ENCODE assay signal across 19 cellular contexts in genomic region chr19:17957887-17958286, GRCh38. TPM values are rescaled to one million over a fixed set of nuclear protein-coding genes. Genes with fewer than 3 reads are reported as not detected.
DNase-seq lines count a peak whose midpoint lies in the region; ATAC-seq and TF ChIP-seq lines count a peak whose summit lies in the region.
"Had no signal": no experiment of that assay in that cellular context is flagged by ENCODE, and none has a peak within 500 bp of the region (broad histone marks: within the 10 kb centered on the region; RNA-seq: fewer than 3 reads in every experiment).

No MANE protein-coding gene starts in this region.

- H2AK5ac ChIP-seq in neuronal stem cell (ENCODE audit: low read depth, low read length), result peak overlapping the region; percentile 60

- H3K27me3 ChIP-seq in SK-N-SH (ENCODE audit: insufficient read depth) (peaks cover 23% of the 10 kb centered on the region), neuronal stem cell (ENCODE audit: control insufficient read depth in 3 of 3, insufficient read depth in 3 of 3, low read depth in 1 of 3, low read length in 3 of 3) (peaks cover 8 to 15% (median 9%) of the 10 kb centered on the region in 3 experiments), MG63 (peaks cover 38% of the 10 kb centered on the region)

- H4K20me1 ChIP-seq in SK-N-SH (ENCODE audit: insufficient read depth), result no peaks in the 10 kb centered on the region

- H3K9me2 ChIP-seq in SK-N-SH, result no peaks in the 10 kb centered on the region

- no peaks in the 10 kb centered on the region for H3K79me2 ChIP-seq in SK-N-SH (ENCODE audit: insufficient read depth)

- H3K23ac ChIP-seq in neuronal stem cell (ENCODE audit: low read depth, low read length, poor library complexity), result peak overlapping the region; percentile 8

- H3K4me3 ChIP-seq in SK-N-SH (ENCODE audit: low read depth in 2 of 2, low read length in 1 of 2) (no peak overlapping the region), HEK293 (ENCODE audit: low read depth, low read length) (no peak overlapping the region), neuronal stem cell (ENCODE audit: low read length in 2 of 2) (no peak overlapping the region), MG63 (no peak overlapping the region)
- H3K4me3 ChIP-seq: BLaER1 treated with 17β-estradiol and CSF1 and Interleukin-3, amounts not matched to agents 10 nM and 100 nM had no signal

- H3K4me1 ChIP-seq in SK-N-SH (ENCODE audit: control insufficient read depth in 1 of 2, insufficient read depth in 2 of 2, low read depth in 1 of 2, low read length in 1 of 2) (no peaks in the 10 kb centered on the region), HEK293 (ENCODE audit: control insufficient read depth, insufficient read depth, low read length) (no peaks in the 10 kb centered on the region), neuronal stem cell (ENCODE audit: control insufficient read depth in 2 of 2, insufficient read depth in 1 of 2, low read depth in 1 of 2, low read length in 2 of 2) (peaks cover 4 to 8% of the 10 kb centered on the region in 2 donors)
- H3K4me1 ChIP-seq: BE2C had no signal

- no peak overlapping the region for H3K4ac ChIP-seq in neuronal stem cell (ENCODE audit: low read length)

- TF ChIP-seq CTCF in SK-N-SH (IDR thresholded peaks at IDR 0.05) (no peak), HEK293 (tag by site-specific recombination; IDR thresholded peaks at IDR 0.05) (no peak)

- ATAC-seq in SK-N-SH treated with all-trans-retinoic acid at 6 μM for 48 hours, result no peak

- peak overlapping the region; percentile 55 for H2BK5ac ChIP-seq in neuronal stem cell (ENCODE audit: low read length)

- H2AFZ ChIP-seq in SK-N-SH (ENCODE audit: low read depth) (no peak overlapping the region), neuronal stem cell (ENCODE audit: low read length) (no peak overlapping the region)

- CTCF ChIA-PET in SK-N-SH (lab: Yijun Ruan, JAX), result interaction anchor here (0.6 to 3.4 kb wide), 5 partner anchors 9 to 70 kb away, joined by 3 to 11 read pairs (median 4); partner anchors contain the start of gene KCNN1
- CTCF ChIA-PET in HEK293 (lab: Yijun Ruan, JAX), result interaction anchor here (0.7 to 1.2 kb wide), 3 partner anchors 19 to 218 kb away, joined by 3 to 5 read pairs (median 4); no protein-coding TSS in a partner anchor

- no peak for TF ChIP-seq EP300 in SK-N-SH (IDR thresholded peaks at IDR 0.05; ENCODE audit: borderline replicate concordance in 1 of 2, low read depth in 1 of 2, low read length in 1 of 2)

- no peak overlapping the region for H2BK12ac ChIP-seq in neuronal stem cell (ENCODE audit: low read length)

- H3K4me2 ChIP-seq in SK-N-SH (no peak overlapping the region), neuronal stem cell (ENCODE audit: insufficient read depth, low read length, poor library complexity, severe bottlenecking) (no peak overlapping the region)
- H3K4me2 ChIP-seq: BLaER1 treated with 17β-estradiol and CSF1 and Interleukin-3, amounts not matched to agents 10 nM and 100 nM had no signal

- H3K9ac ChIP-seq in SK-N-SH (no peak overlapping the region), neuronal stem cell (ENCODE audit: low read depth, low read length, poor library complexity) (no peak overlapping the region)
- H3K9ac ChIP-seq: BLaER1 treated with 17β-estradiol and CSF1 and Interleukin-3, amounts not matched to agents 10 nM and 100 nM had no signal

- POLR2A ChIA-PET in SK-N-SH (lab: Yijun Ruan, JAX) (no interaction called here), HEK293 (lab: Yijun Ruan, JAX) (interaction anchor here (0.6 kb wide), 1 partner anchor 245 kb away, joined by 4 read pairs; no protein-coding TSS in a partner anchor)

- no peak overlapping the region for H4K91ac ChIP-seq in neuronal stem cell (ENCODE audit: low read depth, low read length, poor library complexity)

- H3K36me3 ChIP-seq in SK-N-SH (replicated peaks in 1 of 2; ENCODE audit: control insufficient read depth in 1 of 2, insufficient read depth in 2 of 2, low read length in 1 of 2) (no peaks in the 10 kb centered on the region), HEK293 (ENCODE audit: control insufficient read depth in 2 of 2, insufficient read depth in 1 of 2, low read length in 2 of 2) (no peaks in the 10 kb centered on the region), neuronal stem cell (replicated peaks in 1 of 2; ENCODE audit: control insufficient read depth in 2 of 2, insufficient read depth in 2 of 2, low read length in 2 of 2) (no peaks in the 10 kb centered on the region), MG63 (no peaks in the 10 kb centered on the region)
- H3K36me3 ChIP-seq: BE2C; BLaER1 treated with 17β-estradiol and CSF1 and Interleukin-3, amounts not matched to agents 10 nM and 100 nM had no signal

- TF ChIP-seq RAD21 in SK-N-SH (IDR thresholded peaks at IDR 0.05; ENCODE audit: low read length), result no peak

- H3K9me3 ChIP-seq in SK-N-SH (no peaks in the 10 kb centered on the region), HEK293 (ENCODE audit: control insufficient read depth, insufficient read depth, low read depth, low read length) (no peaks in the 10 kb centered on the region), neuronal stem cell (replicated peaks in 1 of 2; ENCODE audit: control insufficient read depth in 2 of 2, insufficient read depth in 1 of 2, low read depth in 1 of 2, low read length in 2 of 2) (no peaks in the 10 kb centered on the region), MG63 (no peaks in the 10 kb centered on the region)
- H3K9me3 ChIP-seq: BE2C; BLaER1 treated with 17β-estradiol and CSF1 and Interleukin-3, amounts not matched to agents 10 nM and 100 nM had no signal

- no peaks in the 10 kb centered on the region for H3F3A ChIP-seq in SK-N-SH (replicated peaks; ENCODE audit: insufficient read depth)

- no peak overlapping the region for H2BK120ac ChIP-seq in neuronal stem cell (ENCODE audit: low read depth, low read length)

- no peaks in the 10 kb centered on the region for H3K79me1 ChIP-seq in neuronal stem cell (ENCODE audit: low read depth, low read length)

- DNase-seq in SK-N-SH (no peak), neuronal stem cell (ENCODE audit: low spot score) (no peak), MG63 (no peak), C1 segment of cervical spinal cord (lab: John Stamatoyannopoulos, UW) (no peak)
- DNase-seq: ACHN; AML-193; BE2C; Calu3; CD4-positive, alpha-beta memory T cell; COR-L47; DMS153; DND-41; GOT3; H7; HCEC 1CT had no signal

- H3K14ac ChIP-seq in neuronal stem cell (ENCODE audit: low read length), result no peak overlapping the region

- H4K8ac ChIP-seq in neuronal stem cell (ENCODE audit: low read depth, low read length), result no peak overlapping the region

- H3K27ac ChIP-seq in SK-N-SH (ENCODE audit: low read depth in 2 of 2, low read length in 1 of 2), result no peak overlapping the region
- H3K27ac ChIP-seq in HEK293 (ENCODE audit: extremely low read depth, low read depth, low read length), result no peak overlapping the region
- H3K27ac ChIP-seq in neuronal stem cell (replicated peaks; ENCODE audit: low read length), result no peak overlapping the region
- H3K27ac ChIP-seq: 22Rv1; BLaER1 treated with 17β-estradiol and CSF1 and Interleukin-3, amounts not matched to agents 10 nM and 100 nM had no signal

- peak overlapping the region; percentile 5 for H2BK15ac ChIP-seq in neuronal stem cell (ENCODE audit: low read length)

- H3K18ac ChIP-seq in neuronal stem cell (ENCODE audit: low read length), result no peak overlapping the region

TF ChIP-seq in SK-N-SH treated with all-trans-retinoic acid at 6 μM for 48 hours, 23 proteins besides CTCF, POLR2A, EP300 and RAD21:
- TF ChIP-seq ZFP3 (CRISPR knock-in tag; IDR thresholded peaks at IDR 0.05), result peak; percentile 91
- no peak for TF ChIP-seq RARB (CRISPR knock-in tag; IDR thresholded peaks at IDR 0.05)
- no peak for TF ChIP-seq ZC3H10 (CRISPR knock-in tag; IDR thresholded peaks at IDR 0.05)

TF ChIP-seq in SK-N-SH, 30 proteins besides CTCF, POLR2A, EP300 and RAD21 (continues in another document):
- TF ChIP-seq NRF1 (IDR thresholded peaks at IDR 0.05; ENCODE audit: low read depth, low read length) (no peak), FOXM1 (IDR thresholded peaks at IDR 0.05; ENCODE audit: low read depth) (no peak), RCOR1 (IDR thresholded peaks at IDR 0.05; ENCODE audit: low read length) (no peak), GATA2 (CRISPR knock-in tag; IDR thresholded peaks at IDR 0.05) (no peak), SMC3 (IDR thresholded peaks at IDR 0.05; ENCODE audit: low read depth, low read length) (no peak)

TF ChIP-seq in HEK293, 187 proteins besides CTCF, POLR2A, EP300 and RAD21:
- TF ChIP-seq ZFP3 (tag by site-specific recombination; IDR thresholded peaks at IDR 0.05; ENCODE audit: low read depth), result peak; percentile 54; the same call in 1 of the 2 replicates
- TF ChIP-seq ZNF114 (tag by site-specific recombination; IDR thresholded peaks at IDR 0.05), result no peak
- 0 out of 2 replicates have a peak, but pooled peaks have one; percentile 9 for TF ChIP-seq GLI4 (tag by site-specific recombination; IDR thresholded peaks at IDR 0.05)

RNA-seq across cellular contexts. Expression of gene KCNN1, which starts 9.0 kb away (rescaled TPM):
- polyA plus RNA-seq in SK-N-SH (2012; rRNA removed), result 2.7 and 3.6 TPM in 2 replicates
- 1.6 and 2.7 TPM in 2 replicates for polyA plus RNA-seq in SK-N-SH (2012; cell fraction: cytosol; rRNA removed)
- 3.2 and 4.4 TPM in 2 replicates for polyA plus RNA-seq in SK-N-SH (2012; cell fraction: nucleus; rRNA removed)
- 8.4 TPM for polyA plus RNA-seq in neuronal stem cell (2013, experiment 1 of 2)
- polyA plus RNA-seq in neuronal stem cell (2013, experiment 2 of 2), result 7.4 TPM
- not detected in 2 replicates for total RNA-seq in MG63 (2014; rRNA removed; shearing (Covaris generic); ENCODE audit: low replicate concordance)
- total RNA-seq: Calu3; CD4-positive, alpha-beta memory T cell had no signal
- polyA plus RNA-seq: CD4-positive, alpha-beta memory T cell had no signal

RNA-seq across cellular contexts. Expression of gene CCDC124, which starts 25.1 kb away (rescaled TPM):
- polyA plus RNA-seq in SK-N-SH (2012; rRNA removed), result 157 and 231 TPM in 2 replicates
- polyA plus RNA-seq in SK-N-SH (2012; cell fraction: cytosol; rRNA removed), result 136 and 171 TPM in 2 replicates
- polyA plus RNA-seq in SK-N-SH (2012; cell fraction: nucleus; rRNA removed), result 162 and 202 TPM in 2 replicates
- 88.1 TPM for polyA plus RNA-seq in neuronal stem cell (2013, experiment 1 of 2)
- polyA plus RNA-seq in neuronal stem cell (2013, experiment 2 of 2), result 85.6 TPM
- total RNA-seq in MG63 (2014; rRNA removed; shearing (Covaris generic); ENCODE audit: low replicate concordance), result 228 and 241 TPM in 2 replicates

RNA-seq across cellular contexts. Expression of gene ARRDC2, which starts 50.1 kb away (rescaled TPM):
- 5.5 and 6.3 TPM in 2 replicates for polyA plus RNA-seq in SK-N-SH (2012; rRNA removed)
- polyA plus RNA-seq in SK-N-SH (2012; cell fraction: cytosol; rRNA removed), result 3.9 and 4.9 TPM in 2 replicates
- polyA plus RNA-seq in SK-N-SH (2012; cell fraction: nucleus; rRNA removed), result 14.9 and 22.3 TPM in 2 replicates
- 0.81 TPM for polyA plus RNA-seq in neuronal stem cell (2013, experiment 1 of 2)
- polyA plus RNA-seq in neuronal stem cell (2013, experiment 2 of 2), result 0.75 TPM
- 13.4 and 20.5 TPM in 2 replicates for total RNA-seq in MG63 (2014; rRNA removed; shearing (Covaris generic); ENCODE audit: low replicate concordance)
